Comparison of ENCODE assay signal across 9 cellular contexts in the genomic region with DNA sequence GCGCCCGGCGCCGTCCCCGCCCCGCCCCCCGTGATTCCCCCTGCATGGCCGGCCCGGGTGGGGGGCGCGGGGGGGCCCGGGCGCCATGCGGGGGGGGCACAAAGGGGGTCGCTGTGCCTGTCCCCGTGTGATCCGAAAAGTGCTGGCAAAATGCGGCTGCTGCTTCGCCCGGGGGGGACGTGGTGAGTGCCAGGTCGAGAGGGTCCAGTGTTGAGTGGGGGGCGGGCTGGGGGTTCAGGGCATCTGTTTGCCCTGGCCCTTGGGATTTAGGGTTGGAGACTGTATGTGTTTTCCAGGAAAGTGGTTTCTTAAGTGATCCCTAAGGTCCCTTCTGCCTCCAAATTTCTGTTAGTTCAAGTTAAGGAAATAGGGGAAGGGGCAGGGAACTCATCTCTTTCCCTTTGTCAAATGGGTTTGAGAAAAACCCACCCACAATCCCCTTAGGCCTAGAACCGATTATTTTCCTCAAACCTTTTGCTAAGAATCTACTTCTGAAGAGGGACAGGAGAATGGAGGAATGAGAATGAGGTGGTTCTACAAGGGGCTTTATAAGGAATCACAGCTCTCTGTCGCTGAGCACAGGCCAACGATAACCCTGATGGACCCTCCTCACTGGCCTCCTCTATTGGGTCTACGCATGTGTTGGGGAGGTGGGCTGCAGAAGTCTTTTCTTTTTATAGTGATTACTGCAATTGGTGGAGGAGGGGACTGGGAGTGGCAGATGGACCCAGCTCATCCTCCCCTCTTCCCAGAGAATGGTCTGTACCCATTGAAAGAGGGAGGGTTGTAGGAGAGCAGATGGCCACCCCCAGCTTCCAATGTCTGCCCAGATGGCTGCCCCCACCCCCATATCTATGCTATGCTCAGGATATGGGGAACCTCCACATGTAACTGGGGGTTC. TPM values are rescaled to one million over a fixed set of nuclear protein-coding genes. Genes with fewer than 3 reads are reported as not detected.
DNase-seq lines count a peak whose midpoint lies in the region; ATAC-seq and TF ChIP-seq lines count a peak whose summit lies in the region.
"Had no signal": no experiment of that assay in that cellular context is flagged by ENCODE, and none has a peak within 500 bp of the region (broad histone marks: within the 10 kb centered on the region; RNA-seq: fewer than 3 reads in every experiment).

No MANE protein-coding gene starts in this region.

- DNase-seq in right atrium auricular region (ENCODE audit: low spot score) (no peak), cardiac septum (ENCODE audit: low spot score) (no peak), mesenteric fat pad (ENCODE audit: low spot score) (peak; percentile 84), activated gamma-delta T cell (lab: John Stamatoyannopoulos, UW) (no peak), COLO668 (lab: John Stamatoyannopoulos, UW; ENCODE audit: unreplicated experiment) (no peak)

- H3K9me3 ChIP-seq in right atrium auricular region = no peaks in the 10 kb centered on the region

- ATAC-seq in HG02623 (IDR thresholded peaks at IDR 0.05; ENCODE audit: unreplicated experiment) (no peak), GM18873 (IDR thresholded peaks at IDR 0.05; ENCODE audit: low FRiP score, unreplicated experiment) (no peak)

- H3K36me3 ChIP-seq in right atrium auricular region = no peaks in the 10 kb centered on the region

- H3K4me3 ChIP-seq in right atrium auricular region = peak overlapping the region; percentile 78 to 82

- TF ChIP-seq CTCF in right atrium auricular region (IDR thresholded peaks at IDR 0.05) = no peak

- intact Hi-C loops in cardiac septum (cut with DNase I) = no loop called here

- H3K27me3 ChIP-seq in right atrium auricular region = no peaks in the 10 kb centered on the region

- peaks cover 0 to 48% of the 10 kb centered on the region in 2 donors for H3K4me1 ChIP-seq in right atrium auricular region

- H3K27ac ChIP-seq in right atrium auricular region = peak overlapping the region; percentile 85 to 87
- peak overlapping the region; percentile 22 for H3K27ac ChIP-seq in angular gyrus (ENCODE audit: low read depth, low read length)
- H3K27ac ChIP-seq: epithelial cell of prostate had no signal

RNA-seq across cellular contexts. Expression of a gene that starts 0.8 kb away (rescaled TPM):
- 10 to 100 TPM in 1 of 2 donors, 1 to 10 TPM in 1; 7.4 to 11.0 TPM for total RNA-seq in right atrium auricular region
- total RNA-seq in cardiac septum = 15.0 TPM
- 12.8 TPM for total RNA-seq in mesenteric fat pad

RNA-seq across cellular contexts. Expression of a gene that starts 7.4 kb away (rescaled TPM):
- total RNA-seq in right atrium auricular region = 10 to 100 TPM; 22.3 to 32.5 TPM
- 31.0 TPM for total RNA-seq in cardiac septum
- total RNA-seq in mesenteric fat pad = 7.2 TPM

RNA-seq across cellular contexts. Expression of a gene that starts 20.9 kb away (rescaled TPM):
- 1 to 10 TPM; 3.5 to 4.4 TPM for total RNA-seq in right atrium auricular region
- total RNA-seq in cardiac septum = 11.1 TPM
- total RNA-seq in mesenteric fat pad = 2.7 TPM

RNA-seq across cellular contexts. Expression of a gene that starts 21.1 kb away (rescaled TPM):
- total RNA-seq in right atrium auricular region (10 to 100 TPM; 22.1 to 25.2 TPM), cardiac septum (17.9 TPM), mesenteric fat pad (14.3 TPM)
